1 cellular context compared by ENCODE assay signal in the genomic region with DNA sequence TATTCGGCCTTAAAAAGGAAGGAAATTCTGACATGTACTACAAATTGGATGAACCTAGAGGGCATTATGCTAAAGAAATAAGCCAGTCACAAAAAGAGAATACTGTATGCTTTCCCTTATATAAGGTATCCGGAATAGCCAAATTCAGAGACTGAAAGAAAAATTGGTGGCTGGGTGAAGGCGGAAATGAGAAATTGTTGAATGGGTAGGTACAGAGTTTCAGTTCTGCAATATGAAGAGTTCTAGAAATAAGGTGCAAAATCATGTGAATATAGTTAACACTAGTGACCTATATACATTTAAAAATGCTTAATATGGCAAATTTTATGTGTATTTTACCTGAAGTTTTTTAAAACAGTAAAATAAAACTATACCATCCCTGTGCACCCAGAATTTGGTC.
A peak's percentile ranks its signal among the peaks of the same experiment; 100 is the strongest.
TF ChIP-seq lines count a peak whose summit lies in the region.

No MANE protein-coding gene starts in this region.

TF ChIP-seq in GM12878, 131 proteins besides CTCF, POLR2A, EP300 and RAD21 (continued from another document):
- TF ChIP-seq NR2C2 (IDR thresholded peaks at IDR 0.05; ENCODE audit: borderline replicate concordance, control insufficient read depth, insufficient read length, low read depth) (no peak), JUNB (IDR thresholded peaks at IDR 0.05) (peak; percentile 19; the same call in 1 of the 2 replicates), DPF2 (IDR thresholded peaks at IDR 0.05) (peak; percentile 95), ATF7 (IDR thresholded peaks at IDR 0.05; ENCODE audit: low read depth) (peak; percentile 71), IKZF1 (conservative IDR thresholded peaks at IDR 0.05) (0 out of 2 replicates have a peak, but pooled peaks have one; percentile 19), SPI1 (IDR thresholded peaks at IDR 0.05; ENCODE audit: borderline replicate concordance, insufficient read depth, low read depth, low read length) (peak; percentile 99), IRF4 (IDR thresholded peaks at IDR 0.05; ENCODE audit: low read depth, low read length) (peak; percentile 94), NFIC (IDR thresholded peaks at IDR 0.05; ENCODE audit: low read depth, low read length) (peak; percentile 54), POU2F2 (IDR thresholded peaks at IDR 0.05; ENCODE audit: borderline replicate concordance, low read depth, low read length) (no peak), ETV6 (conservative IDR thresholded peaks at IDR 0.05 in 1 of 2, IDR thresholded peaks at IDR 0.05 in 1 of 2; ENCODE audit: borderline replicate concordance in 1 of 2, low read depth in 1 of 2) (peak in 1 of 2 experiments; percentile 46; a peak in 1 of 4 replicates), CBX5 (IDR thresholded peaks at IDR 0.05; ENCODE audit: low read depth) (0 out of 2 replicates have a peak, but pooled peaks have one; percentile 70), RUNX3 (IDR thresholded peaks at IDR 0.05; ENCODE audit: low read length) (peak; percentile 65), RFX5 (IDR thresholded peaks at IDR 0.05; ENCODE audit: low read depth, low read length) (no peak), ZNF274 (IDR thresholded peaks at IDR 0.05; ENCODE audit: insufficient read depth, insufficient read length) (no peak), NR2F1 (conservative IDR thresholded peaks at IDR 0.05) (peak; percentile 80), BACH1 (IDR thresholded peaks at IDR 0.05; ENCODE audit: borderline replicate concordance) (no peak; the same call in 1 of the 2 replicates), SRF (IDR thresholded peaks at IDR 0.05; ENCODE audit: low read depth in 2 of 2, low read length in 2 of 2) (peak; percentile 69 to 92), PML (IDR thresholded peaks at IDR 0.05; ENCODE audit: low read length) (peak; percentile 47; the same call in 1 of the 2 replicates), BCL11A (IDR thresholded peaks at IDR 0.05; ENCODE audit: low read depth, low read length) (peak; percentile 32; the same call in 1 of the 2 replicates)
- TF ChIP-seq, protein P1, sequence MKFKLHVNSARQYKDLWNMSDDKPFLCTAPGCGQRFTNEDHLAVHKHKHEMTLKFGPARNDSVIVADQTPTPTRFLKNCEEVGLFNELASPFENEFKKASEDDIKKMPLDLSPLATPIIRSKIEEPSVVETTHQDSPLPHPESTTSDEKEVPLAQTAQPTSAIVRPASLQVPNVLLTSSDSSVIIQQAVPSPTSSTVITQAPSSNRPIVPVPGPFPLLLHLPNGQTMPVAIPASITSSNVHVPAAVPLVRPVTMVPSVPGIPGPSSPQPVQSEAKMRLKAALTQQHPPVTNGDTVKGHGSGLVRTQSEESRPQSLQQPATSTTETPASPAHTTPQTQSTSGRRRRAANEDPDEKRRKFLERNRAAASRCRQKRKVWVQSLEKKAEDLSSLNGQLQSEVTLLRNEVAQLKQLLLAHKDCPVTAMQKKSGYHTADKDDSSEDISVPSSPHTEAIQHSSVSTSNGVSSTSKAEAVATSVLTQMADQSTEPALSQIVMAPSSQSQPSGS (IDR thresholded peaks at IDR 0.05; ENCODE audit: low read length): peak; percentile 34; the same call in 1 of the 2 replicates
- TF ChIP-seq, protein P2, sequence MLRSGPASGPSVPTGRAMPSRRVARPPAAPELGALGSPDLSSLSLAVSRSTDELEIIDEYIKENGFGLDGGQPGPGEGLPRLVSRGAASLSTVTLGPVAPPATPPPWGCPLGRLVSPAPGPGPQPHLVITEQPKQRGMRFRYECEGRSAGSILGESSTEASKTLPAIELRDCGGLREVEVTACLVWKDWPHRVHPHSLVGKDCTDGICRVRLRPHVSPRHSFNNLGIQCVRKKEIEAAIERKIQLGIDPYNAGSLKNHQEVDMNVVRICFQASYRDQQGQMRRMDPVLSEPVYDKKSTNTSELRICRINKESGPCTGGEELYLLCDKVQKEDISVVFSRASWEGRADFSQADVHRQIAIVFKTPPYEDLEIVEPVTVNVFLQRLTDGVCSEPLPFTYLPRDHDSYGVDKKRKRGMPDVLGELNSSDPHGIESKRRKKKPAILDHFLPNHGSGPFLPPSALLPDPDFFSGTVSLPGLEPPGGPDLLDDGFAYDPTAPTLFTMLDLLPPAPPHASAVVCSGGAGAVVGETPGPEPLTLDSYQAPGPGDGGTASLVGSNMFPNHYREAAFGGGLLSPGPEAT (IDR thresholded peaks at IDR 0.05; ENCODE audit: low read depth): 0 out of 2 replicates have a peak, but pooled peaks have one; percentile 47
- TF ChIP-seq, protein P3, sequence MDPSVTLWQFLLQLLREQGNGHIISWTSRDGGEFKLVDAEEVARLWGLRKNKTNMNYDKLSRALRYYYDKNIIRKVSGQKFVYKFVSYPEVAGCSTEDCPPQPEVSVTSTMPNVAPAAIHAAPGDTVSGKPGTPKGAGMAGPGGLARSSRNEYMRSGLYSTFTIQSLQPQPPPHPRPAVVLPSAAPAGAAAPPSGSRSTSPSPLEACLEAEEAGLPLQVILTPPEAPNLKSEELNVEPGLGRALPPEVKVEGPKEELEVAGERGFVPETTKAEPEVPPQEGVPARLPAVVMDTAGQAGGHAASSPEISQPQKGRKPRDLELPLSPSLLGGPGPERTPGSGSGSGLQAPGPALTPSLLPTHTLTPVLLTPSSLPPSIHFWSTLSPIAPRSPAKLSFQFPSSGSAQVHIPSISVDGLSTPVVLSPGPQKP (IDR thresholded peaks at IDR 0.05; ENCODE audit: low read depth, low read length): peak; percentile 29; the same call in 1 of the 2 replicates
- TF ChIP-seq, protein P4, sequence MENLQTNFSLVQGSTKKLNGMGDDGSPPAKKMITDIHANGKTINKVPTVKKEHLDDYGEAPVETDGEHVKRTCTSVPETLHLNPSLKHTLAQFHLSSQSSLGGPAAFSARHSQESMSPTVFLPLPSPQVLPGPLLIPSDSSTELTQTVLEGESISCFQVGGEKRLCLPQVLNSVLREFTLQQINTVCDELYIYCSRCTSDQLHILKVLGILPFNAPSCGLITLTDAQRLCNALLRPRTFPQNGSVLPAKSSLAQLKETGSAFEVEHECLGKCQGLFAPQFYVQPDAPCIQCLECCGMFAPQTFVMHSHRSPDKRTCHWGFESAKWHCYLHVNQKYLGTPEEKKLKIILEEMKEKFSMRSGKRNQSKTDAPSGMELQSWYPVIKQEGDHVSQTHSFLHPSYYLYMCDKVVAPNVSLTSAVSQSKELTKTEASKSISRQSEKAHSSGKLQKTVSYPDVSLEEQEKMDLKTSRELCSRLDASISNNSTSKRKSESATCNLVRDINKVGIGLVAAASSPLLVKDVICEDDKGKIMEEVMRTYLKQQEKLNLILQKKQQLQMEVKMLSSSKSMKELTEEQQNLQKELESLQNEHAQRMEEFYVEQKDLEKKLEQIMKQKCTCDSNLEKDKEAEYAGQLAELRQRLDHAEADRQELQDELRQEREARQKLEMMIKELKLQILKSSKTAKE (IDR thresholded peaks at IDR 0.05; ENCODE audit: low read depth, poor library complexity, severe bottlenecking): peak; percentile 30
